ENCODE assay signal across 38 cellular contexts in genomic region chr13:102018716-102019115, GRCh38.
"Had no signal": no experiment of that assay in that cellular context is flagged by ENCODE, and none has a peak within 500 bp of the region (broad histone marks: within the 10 kb centered on the region; RNA-seq: fewer than 3 reads in every experiment).

No MANE protein-coding gene starts in this region.

- H3K27ac Mint-ChIP-seq: activated CD4-positive, alpha-beta memory T cell treated with anti-CD3 and anti-CD28 coated beads, Interleukin-2, amount 10 ng/mL, durations not matched to agents 7 days and 5 days; activated CD8-positive, alpha-beta memory T cell treated with anti-CD3 and anti-CD28 coated beads, Interleukin-2, amount 10 ng/mL, durations not matched to agents 7 days and 5 days; activated naive CD4-positive, alpha-beta T cell treated with anti-CD3 and anti-CD28 coated beads, Interleukin-2, amount 10 ng/mL, durations not matched to agents 7 days and 5 days; activated naive CD8-positive, alpha-beta T cell had no signal

- H3K4me3 Mint-ChIP-seq: activated CD4-positive, alpha-beta memory T cell treated with anti-CD3 and anti-CD28 coated beads, Interleukin-2, amount 10 ng/mL, durations not matched to agents 7 days and 5 days; activated CD8-positive, alpha-beta memory T cell treated with anti-CD3 and anti-CD28 coated beads, Interleukin-2, amount 10 ng/mL, durations not matched to agents 7 days and 5 days; activated naive CD4-positive, alpha-beta T cell treated with anti-CD3 and anti-CD28 coated beads, Interleukin-2, amount 10 ng/mL, durations not matched to agents 7 days and 5 days; activated naive CD8-positive, alpha-beta T cell had no signal

- H3K9ac ChIP-seq: KMS-11 had no signal

- H3K4me2 ChIP-seq: KMS-11 had no signal

- H3K36me3 Mint-ChIP-seq: activated CD8-positive, alpha-beta memory T cell treated with anti-CD3 and anti-CD28 coated beads, Interleukin-2, amount 10 ng/mL, durations not matched to agents 7 days and 5 days; activated naive CD4-positive, alpha-beta T cell treated with anti-CD3 and anti-CD28 coated beads, Interleukin-2, amount 10 ng/mL, durations not matched to agents 7 days and 5 days; activated naive CD8-positive, alpha-beta T cell had no signal

- H3K4me1 Mint-ChIP-seq: activated CD4-positive, alpha-beta memory T cell treated with anti-CD3 and anti-CD28 coated beads, Interleukin-2, amount 10 ng/mL, durations not matched to agents 7 days and 5 days; activated CD8-positive, alpha-beta memory T cell treated with anti-CD3 and anti-CD28 coated beads, Interleukin-2, amount 10 ng/mL, durations not matched to agents 7 days and 5 days; activated naive CD4-positive, alpha-beta T cell treated with anti-CD3 and anti-CD28 coated beads, Interleukin-2, amount 10 ng/mL, durations not matched to agents 7 days and 5 days had no signal

- FAIRE-seq: RCC 7860 had no signal

- DNase-seq: activated CD4-positive, alpha-beta memory T cell treated with anti-CD3 and anti-CD28 coated beads, Interleukin-2, amount 10 ng/mL, durations not matched to agents 7 days and 5 days; activated CD4-positive, alpha-beta T cell treated with anti-CD3 and anti-CD28 coated beads for 1 hour; activated CD4-positive, alpha-beta T cell treated with anti-CD3 and anti-CD28 coated beads for 48 hours; activated CD4-positive, CD25-positive, alpha-beta regulatory T cell; activated CD8-positive, alpha-beta memory T cell treated with anti-CD3 and anti-CD28 coated beads for 24 hours; activated CD8-positive, alpha-beta memory T cell treated with anti-CD3 and anti-CD28 coated beads, Interleukin-2, amount 10 ng/mL, durations not matched to agents 7 days and 5 days; activated CD8-positive, alpha-beta memory T cell treated with anti-CD3 and anti-CD28 coated beads, Interleukin-2, amount 50 U/mL, for 48 hours; activated effector memory CD4-positive, alpha-beta T cell treated with Interleukin-2 at 50 U/mL for 16 hours; activated naive CD4-positive, alpha-beta T cell treated with anti-CD3 and anti-CD28 coated beads, Interleukin-2, amount 10 ng/mL, durations not matched to agents 7 days and 5 days; activated T-cell treated with anti-CD3 and anti-CD28 coated beads, Interleukin-2, amount 50 U/mL, for 48 hours; amygdala; body of pancreas; caudate nucleus; NCI-H1092 treated with DMSO at 0.1 percent for 48 hours; NCI-H1417; NCI-H146; NCI-H187; NCI-H2029 treated with DMSO at 0.1 percent for 48 hours; NCI-H2107; NCI-H2171; NCI-H510A; NCI-H526; NCI-H748 treated with DMSO at 0.1 percent for 48 hours; NK-92 treated with Interleukin-12 subunit alpha and Interleukin-12 subunit beta, amount 100 ng/mL, for 24 hours; PC-3; SIG-M5; SW 1271; T-helper 1 cell; T-helper 2 cell; T-helper 9 cell; WERI-Rb-1 had no signal

- H3K27me3 Mint-ChIP-seq: activated CD4-positive, alpha-beta memory T cell treated with anti-CD3 and anti-CD28 coated beads, Interleukin-2, amount 10 ng/mL, durations not matched to agents 7 days and 5 days; activated CD8-positive, alpha-beta memory T cell treated with anti-CD3 and anti-CD28 coated beads, Interleukin-2, amount 10 ng/mL, durations not matched to agents 7 days and 5 days; activated naive CD4-positive, alpha-beta T cell treated with anti-CD3 and anti-CD28 coated beads, Interleukin-2, amount 10 ng/mL, durations not matched to agents 7 days and 5 days had no signal

- H3K27me3 ChIP-seq: ascending aorta, body of pancreas, breast epithelium had no signal

- H3K27ac ChIP-seq: ascending aorta, body of pancreas, breast epithelium, KMS-11, RWPE1, WERI-Rb-1 had no signal

- H3K4me3 ChIP-seq: ascending aorta, body of pancreas, breast epithelium had no signal

- ATAC-seq: activated CD8-positive, alpha-beta memory T cell treated with anti-CD3 and anti-CD28 coated beads, Interleukin-2, amount 10 ng/mL, durations not matched to agents 7 days and 5 days; body of pancreas; PC-3; Right ventricle myocardium inferior had no signal

- H3K4me1 ChIP-seq: ascending aorta, body of pancreas, breast epithelium had no signal

- H3K36me3 ChIP-seq: ascending aorta, breast epithelium, WERI-Rb-1 had no signal
